ENCODE assay signal across 1 cellular context in genomic region chr10:88952647-88953111, GRCh38.
TF ChIP-seq lines count a peak whose summit lies in the region.

Gene ACTA2 (minus strand): TSS chr10:88952773. CDS start chr10:88948930, 3,843 bp downstream.

TF ChIP-seq in GM12878, 131 proteins besides CTCF, POLR2A, EP300 and RAD21 (continued from another document):
- TF ChIP-seq PRDM15 (CRISPR knock-in tag; IDR thresholded peaks at IDR 0.05) (no peak), EZH2 (IDR thresholded peaks at IDR 0.05; ENCODE audit: borderline replicate concordance, control insufficient read depth, low read depth, low read length) (no peak)
